In genomic region chr1:50333595-50333974, GRCh38 we compare ENCODE assay signal across 8 cellular contexts.
DNase-seq lines count a peak whose midpoint lies in the region; TF ChIP-seq lines count a peak whose summit lies in the region.

No MANE protein-coding gene starts in this region.

- no peaks in the 10 kb centered on the region for H3K27me3 ChIP-seq in WERI-Rb-1 (ENCODE audit: insufficient read depth, low read depth, severe bottlenecking)

- H3K9me3 ChIP-seq in WERI-Rb-1 (ENCODE audit: severe bottlenecking), result no peaks in the 10 kb centered on the region

- no peak overlapping the region for H3K27ac ChIP-seq in WERI-Rb-1

- intact Hi-C loops in lower leg skin (cut with DNase I; ENCODE audit: low total_unique reads), result no loop called here

- H3K36me3 ChIP-seq in WERI-Rb-1, result no peaks in the 10 kb centered on the region

- WGBS in lower leg skin, 2 donors, result 8 to 10% methylated on average over 17 to 34 of the region's 37 CpGs

- DNase-seq in D341Med (ENCODE audit: low spot score) (peak; percentile 93), GM20000 (ENCODE audit: low spot score) (peak; percentile 88), HPDE6-E6E7 (ENCODE audit: extremely low spot score) (peak; percentile 32), WERI-Rb-1 (peak; percentile 72), choroid plexus epithelial cell (ENCODE audit: low read depth) (peak; percentile 23), lower leg skin (ENCODE audit: low spot score in 2 of 2) (no peak), NCI-H1105 (lab: John Stamatoyannopoulos, UW) (no peak)
- peak; percentile 43 to 59 for DNase-seq in stimulated activated CD4-positive, alpha-beta T cell treated with anti-CD3 and anti-CD28 coated beads, Interleukin-4, amount 100 ng/mL, for 48 hours (ENCODE audit: low read depth in 2 of 2)

- H3K4me3 ChIP-seq in WERI-Rb-1 (ENCODE audit: low read depth, low read length) (peak overlapping the region; percentile 77), choroid plexus epithelial cell (ENCODE audit: low read depth, low read length) (peak overlapping the region; percentile 53), lower leg skin (ENCODE audit: low read depth, poor library complexity, severe bottlenecking) (peak overlapping the region; percentile 21)

- no peak for TF ChIP-seq POLR2A in lower leg skin (IDR thresholded peaks at IDR 0.05)

- TF ChIP-seq CTCF in GM20000 (IDR thresholded peaks at IDR 0.05; ENCODE audit: extremely low read depth, missing control alignments) (peak; percentile 91), WERI-Rb-1 (IDR thresholded peaks at IDR 0.05; ENCODE audit: low read depth, low read length) (peak; percentile 87), choroid plexus epithelial cell (conservative IDR thresholded peaks at IDR 0.05; ENCODE audit: low read depth, low read length) (peak; percentile 36), lower leg skin (IDR thresholded peaks at IDR 0.05) (no peak)

Comparison
In these comparisons a context has a peak if more than half of its experiments do, and no peak if none do; other contexts are left out.
1. DNase-seq: peak in D341Med (single experiment), GM20000 (single experiment), HPDE6-E6E7 (single experiment), WERI-Rb-1 (single experiment), choroid plexus epithelial cell (single experiment) and stimulated activated CD4-positive, alpha-beta T cell treated with anti-CD3 and anti-CD28 coated beads, Interleukin-4, amount 100 ng/mL, for 48 hours (2 of 2); none in lower leg skin (0 of 2) and NCI-H1105 (single experiment).
2. CTCF ChIP-seq: peak in GM20000 (single experiment), WERI-Rb-1 (single experiment) and choroid plexus epithelial cell (single experiment); none in lower leg skin (0 of 3).
3. H3K4me3 ChIP-seq: peak in every context shown above with its lines; median percentile 77 in WERI-Rb-1; 53 in choroid plexus epithelial cell; 21 in lower leg skin.